1 cellular context compared by ENCODE assay signal in the genomic region with DNA sequence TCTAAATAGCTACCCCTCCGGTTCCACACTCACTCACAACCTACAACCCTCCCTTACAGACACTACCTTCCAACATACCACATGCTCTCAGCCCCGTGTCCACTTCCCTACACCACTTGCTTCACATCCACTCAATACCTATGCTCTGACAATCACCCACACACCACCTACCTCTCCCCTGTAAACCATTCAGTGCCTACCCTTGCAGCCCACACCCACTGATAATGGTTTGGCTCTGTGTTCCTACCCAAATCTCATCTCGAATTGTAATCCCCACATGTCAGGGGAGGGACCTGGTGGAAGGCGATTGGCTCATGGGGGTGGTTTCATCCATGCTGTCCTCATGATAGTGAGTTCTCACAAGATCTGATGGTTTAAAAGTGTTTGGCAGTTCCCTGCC.
TF ChIP-seq lines count a peak whose summit lies in the region.

No MANE protein-coding gene starts in this region.

TF ChIP-seq in HepG2, 621 proteins besides CTCF, POLR2A, EP300 and RAD21:
- TF ChIP-seq ZNF878 (CRISPR knock-in tag; IDR thresholded peaks at IDR 0.05): no peak
- TF ChIP-seq ZNF383 (CRISPR knock-in tag; IDR thresholded peaks at IDR 0.05; ENCODE audit: borderline replicate concordance): no peak
- TF ChIP-seq CHD4 (IDR thresholded peaks at IDR 0.05; ENCODE audit: borderline replicate concordance, low read length): no peak
- TF ChIP-seq EEA1 (CRISPR knock-in tag; IDR thresholded peaks at IDR 0.05; ENCODE audit: borderline replicate concordance): no peak
- no peak for TF ChIP-seq ZNF704 (CRISPR knock-in tag; IDR thresholded peaks at IDR 0.05; ENCODE audit: borderline replicate concordance)
- TF ChIP-seq, protein P1, sequence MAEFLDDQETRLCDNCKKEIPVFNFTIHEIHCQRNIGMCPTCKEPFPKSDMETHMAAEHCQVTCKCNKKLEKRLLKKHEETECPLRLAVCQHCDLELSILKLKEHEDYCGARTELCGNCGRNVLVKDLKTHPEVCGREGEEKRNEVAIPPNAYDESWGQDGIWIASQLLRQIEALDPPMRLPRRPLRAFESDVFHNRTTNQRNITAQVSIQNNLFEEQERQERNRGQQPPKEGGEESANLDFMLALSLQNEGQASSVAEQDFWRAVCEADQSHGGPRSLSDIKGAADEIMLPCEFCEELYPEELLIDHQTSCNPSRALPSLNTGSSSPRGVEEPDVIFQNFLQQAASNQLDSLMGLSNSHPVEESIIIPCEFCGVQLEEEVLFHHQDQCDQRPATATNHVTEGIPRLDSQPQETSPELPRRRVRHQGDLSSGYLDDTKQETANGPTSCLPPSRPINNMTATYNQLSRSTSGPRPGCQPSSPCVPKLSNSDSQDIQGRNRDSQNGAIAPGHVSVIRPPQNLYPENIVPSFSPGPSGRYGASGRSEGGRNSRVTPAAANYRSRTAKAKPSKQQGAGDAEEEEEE (CRISPR knock-in tag; IDR thresholded peaks at IDR 0.05; ENCODE audit: borderline replicate concordance): no peak
